ENCODE assay signal across 8 cellular contexts in genomic region chr11:8092587-8093424, GRCh38. TPM values are rescaled to one million over a fixed set of nuclear protein-coding genes. Genes with fewer than 3 reads are reported as not detected.
A peak's percentile ranks its signal among the peaks of the same experiment; 100 is the strongest.
DNase-seq lines count a peak whose midpoint lies in the region; ATAC-seq, FAIRE-seq and TF ChIP-seq lines count a peak whose summit lies in the region.

No MANE protein-coding gene starts in this region.

- H3K36me3 ChIP-seq in MG63 (peaks cover 27% of the 10 kb centered on the region), lower lobe of right lung (no peaks in the 10 kb centered on the region)

- intact Hi-C loops in lower lobe of right lung (cut with DNase I), result no loop called here

- TF ChIP-seq POLR2A in H54 (IDR thresholded peaks at IDR 0.05; ENCODE audit: low read depth, low read length), result no peak

- H3K9me3 ChIP-seq in MG63 (no peaks in the 10 kb centered on the region), lower lobe of right lung (no peaks in the 10 kb centered on the region)

- FAIRE-seq in H54 (lab: Jason Lieb, UNC), result peak; percentile 41

- no peak overlapping the region for H3K4me3 ChIP-seq in GM12865 (ENCODE audit: low read depth, low read length)
- H3K4me3 ChIP-seq in MG63, result no peak overlapping the region
- H3K4me3 ChIP-seq in choroid plexus epithelial cell (ENCODE audit: low read depth, low read length), result no peak overlapping the region
- no peak overlapping the region for H3K4me3 ChIP-seq in lower lobe of right lung

- peak; percentile 62 for TF ChIP-seq CTCF in GM12865 (IDR thresholded peaks at IDR 0.05; ENCODE audit: insufficient read depth, low read depth, low read length, missing control alignments)
- peak; percentile 88 for TF ChIP-seq CTCF in choroid plexus epithelial cell (conservative IDR thresholded peaks at IDR 0.05; ENCODE audit: low read depth, low read length)
- TF ChIP-seq CTCF in lower lobe of right lung (IDR thresholded peaks at IDR 0.05), result peak; percentile 63

- no peak overlapping the region for H3K27ac ChIP-seq in lower lobe of right lung

- DNase-seq in GM12865 (ENCODE audit: low read depth), result peak; percentile 69
- DNase-seq in H54 (ENCODE audit: insufficient read length, low spot score), result peak; percentile 94
- DNase-seq in MG63, result peak; percentile 60
- peak; percentile 9 for DNase-seq in SKM-1 (lab: John Stamatoyannopoulos, UW; ENCODE audit: unreplicated experiment)
- peak; percentile 82 for DNase-seq in choroid plexus epithelial cell (ENCODE audit: low read depth)
- peak; percentile 67 for DNase-seq in lower lobe of right lung
- peak; percentile 23 for DNase-seq in stimulated activated naive CD4-positive, alpha-beta T cell treated with Interleukin-2 at 50 U/mL for 16 hours (lab: John Stamatoyannopoulos, UW)

- H3K27me3 ChIP-seq in MG63, result no peaks in the 10 kb centered on the region
- no peaks in the 10 kb centered on the region for H3K27me3 ChIP-seq in lower lobe of right lung (ENCODE audit: low read depth)

- H3K4me1 ChIP-seq in lower lobe of right lung, result peaks cover 5% of the 10 kb centered on the region

- peak; percentile 72 to 77 for ATAC-seq in lower lobe of right lung
- no peak for ATAC-seq in GM21528 (IDR thresholded peaks at IDR 0.05; ENCODE audit: low FRiP score, unreplicated experiment)

RNA-seq across cellular contexts. Expression of gene TUB, which starts 11.8 kb away (rescaled TPM):
- total RNA-seq in MG63 (2014; rRNA removed; shearing (Covaris generic); ENCODE audit: low replicate concordance), result 19.2 and 23.6 TPM in 2 replicates
- 5.2 TPM for total RNA-seq in lower lobe of right lung

Comparison
In these comparisons a context has a peak if more than half of its experiments do, and no peak if none do; other contexts are left out.
1. DNase-seq: peak in every context shown above with its lines; median percentile 94 in H54; 82 in choroid plexus epithelial cell; 69 in GM12865; 67 in lower lobe of right lung; 60 in MG63; 23 in stimulated activated naive CD4-positive, alpha-beta T cell treated with Interleukin-2 at 50 U/mL for 16 hours; 9 in SKM-1.